Comparison of ENCODE assay signal across 29 cellular contexts in genomic region chr4:59393780-59394179, GRCh38.
"Had no signal": no experiment of that assay in that cellular context is flagged by ENCODE, and none has a peak within 500 bp of the region (broad histone marks: within the 10 kb centered on the region; RNA-seq: fewer than 3 reads in every experiment).

No MANE protein-coding gene starts in this region.

- H3K27ac ChIP-seq: neural progenitor cell, neutrophil, pancreas, psoas muscle, right lobe of liver, sigmoid colon, stomach, thoracic aorta, thyroid gland, tibial nerve, upper lobe of left lung, vagina had no signal

- H3K9ac ChIP-seq: neural progenitor cell had no signal

- H3K27me3 ChIP-seq: neural progenitor cell, neutrophil, pancreas, right lobe of liver, sigmoid colon, stomach, thyroid gland, tibial nerve, upper lobe of left lung, vagina had no signal

- FAIRE-seq: pancreas, small intestine, urothelium cell line had no signal

- H3K4me3 Mint-ChIP-seq: naive thymus-derived CD4-positive, alpha-beta T cell; natural killer cell; nephron; neural progenitor cell; stimulated activated effector memory CD8-positive, alpha-beta T cell treated with anti-CD3 and anti-CD28 coated beads, Interleukin-12 subunit alpha, Interleukin-12 subunit beta, amount 100 ng/mL, for 72 hours; stimulated activated naive B cell treated with anti-CD40 and anti-IgM and Interleukin-4, amounts not matched to agents 10 μg/mL and 1 μg/mL and 100 μg/mL, for 72 hours; stimulated activated naive CD8-positive, alpha-beta T cell treated with anti-CD3 and anti-CD28 coated beads, Interleukin-15, Interleukin-2, amounts not matched to agents 100 ng/mL and 50 ng/mL, for 24 hours had no signal

- ATAC-seq: naive thymus-derived CD4-positive, alpha-beta T cell; natural killer cell; pancreas; psoas muscle; right cardiac atrium; right lobe of liver; stimulated activated effector memory CD8-positive, alpha-beta T cell treated with anti-CD3 and anti-CD28 coated beads, Interleukin-12 subunit alpha, Interleukin-12 subunit beta, amount 100 ng/mL, for 72 hours; stimulated activated naive B cell treated with anti-CD40 and anti-IgM and Interleukin-4, amounts not matched to agents 10 μg/mL and 1 μg/mL and 100 μg/mL, for 72 hours had no signal

- H3K27ac Mint-ChIP-seq: naive thymus-derived CD4-positive, alpha-beta T cell; natural killer cell; nephron; neural progenitor cell; progenitor cell of endocrine pancreas; stimulated activated effector memory CD8-positive, alpha-beta T cell treated with anti-CD3 and anti-CD28 coated beads, Interleukin-12 subunit alpha, Interleukin-12 subunit beta, amount 100 ng/mL, for 72 hours; stimulated activated naive B cell treated with anti-CD40 and anti-IgM and Interleukin-4, amounts not matched to agents 10 μg/mL and 1 μg/mL and 100 μg/mL, for 72 hours; stimulated activated naive CD8-positive, alpha-beta T cell treated with anti-CD3 and anti-CD28 coated beads, Interleukin-15, Interleukin-2, amounts not matched to agents 100 ng/mL and 50 ng/mL, for 24 hours had no signal

- H3K4me2 ChIP-seq: neural progenitor cell had no signal

- H3K27me3 Mint-ChIP-seq: naive thymus-derived CD4-positive, alpha-beta T cell; progenitor cell of endocrine pancreas; stimulated activated naive B cell treated with anti-CD40 and anti-IgM and Interleukin-4, amounts not matched to agents 10 μg/mL and 1 μg/mL and 100 μg/mL, for 72 hours; stimulated activated naive CD8-positive, alpha-beta T cell treated with anti-CD3 and anti-CD28 coated beads, Interleukin-15, Interleukin-2, amounts not matched to agents 100 ng/mL and 50 ng/mL, for 24 hours had no signal

- DNase-seq: naive thymus-derived CD4-positive, alpha-beta T cell; natural killer cell; nucleus accumbens; pancreas; psoas muscle; right cardiac atrium; right lobe of liver; sigmoid colon; small intestine; stimulated activated CD4-positive, alpha-beta T cell treated with anti-CD3 and anti-CD28 coated beads, Interleukin-15, amount 100 ng/mL, for 24 hours; stimulated activated CD4-positive, alpha-beta T cell treated with anti-CD3 and anti-CD28 coated beads, Interleukin-2, amount 100 ng/mL, for 24 hours; stimulated activated CD4-positive, alpha-beta T cell treated with anti-CD3 and anti-CD28 coated beads, Interleukin-2, amount 100 ng/mL, for 48 hours; stimulated activated CD4-positive, alpha-beta T cell treated with anti-CD3 and anti-CD28 coated beads, Interleukin-4, amount 100 ng/mL, for 24 hours; stimulated activated naive B cell treated with anti-CD40 and anti-IgM and Interleukin-4, amounts not matched to agents 10 μg/mL and 1 μg/mL and 100 μg/mL, for 72 hours; stimulated activated naive CD4-positive, alpha-beta T cell treated with Interleukin-2 at 50 U/mL for 16 hours; stomach; thyroid gland; trophoblast cell; upper lobe of left lung had no signal

- H3K4me3 ChIP-seq: neural progenitor cell, pancreas, psoas muscle, right lobe of liver, sigmoid colon, stomach, thoracic aorta, thyroid gland, tibial nerve, upper lobe of left lung, vagina had no signal

- H3K4me1 Mint-ChIP-seq: naive thymus-derived CD4-positive, alpha-beta T cell; natural killer cell; nephron; neural progenitor cell; stimulated activated effector memory CD8-positive, alpha-beta T cell treated with anti-CD3 and anti-CD28 coated beads, Interleukin-12 subunit alpha, Interleukin-12 subunit beta, amount 100 ng/mL, for 72 hours; stimulated activated naive B cell treated with anti-CD40 and anti-IgM and Interleukin-4, amounts not matched to agents 10 μg/mL and 1 μg/mL and 100 μg/mL, for 72 hours had no signal

- H3K36me3 Mint-ChIP-seq: naive thymus-derived CD4-positive, alpha-beta T cell; natural killer cell; neural progenitor cell; stimulated activated effector memory CD8-positive, alpha-beta T cell treated with anti-CD3 and anti-CD28 coated beads, Interleukin-12 subunit alpha, Interleukin-12 subunit beta, amount 100 ng/mL, for 72 hours; stimulated activated naive B cell treated with anti-CD40 and anti-IgM and Interleukin-4, amounts not matched to agents 10 μg/mL and 1 μg/mL and 100 μg/mL, for 72 hours had no signal

- H2AFZ ChIP-seq: neural progenitor cell had no signal

- H3K4me1 ChIP-seq: neural progenitor cell, pancreas, psoas muscle, right lobe of liver, sigmoid colon, stomach, thyroid gland, tibial nerve, upper lobe of left lung, vagina had no signal

- H3K9me3 ChIP-seq: neutrophil, pancreas, psoas muscle, right lobe of liver, sigmoid colon, thoracic aorta, thyroid gland, tibial nerve, vagina had no signal

- H3K36me3 ChIP-seq: neutrophil, pancreas, right lobe of liver, sigmoid colon, stomach, thoracic aorta, thyroid gland, tibial nerve, upper lobe of left lung, vagina had no signal
